In the genomic region with DNA sequence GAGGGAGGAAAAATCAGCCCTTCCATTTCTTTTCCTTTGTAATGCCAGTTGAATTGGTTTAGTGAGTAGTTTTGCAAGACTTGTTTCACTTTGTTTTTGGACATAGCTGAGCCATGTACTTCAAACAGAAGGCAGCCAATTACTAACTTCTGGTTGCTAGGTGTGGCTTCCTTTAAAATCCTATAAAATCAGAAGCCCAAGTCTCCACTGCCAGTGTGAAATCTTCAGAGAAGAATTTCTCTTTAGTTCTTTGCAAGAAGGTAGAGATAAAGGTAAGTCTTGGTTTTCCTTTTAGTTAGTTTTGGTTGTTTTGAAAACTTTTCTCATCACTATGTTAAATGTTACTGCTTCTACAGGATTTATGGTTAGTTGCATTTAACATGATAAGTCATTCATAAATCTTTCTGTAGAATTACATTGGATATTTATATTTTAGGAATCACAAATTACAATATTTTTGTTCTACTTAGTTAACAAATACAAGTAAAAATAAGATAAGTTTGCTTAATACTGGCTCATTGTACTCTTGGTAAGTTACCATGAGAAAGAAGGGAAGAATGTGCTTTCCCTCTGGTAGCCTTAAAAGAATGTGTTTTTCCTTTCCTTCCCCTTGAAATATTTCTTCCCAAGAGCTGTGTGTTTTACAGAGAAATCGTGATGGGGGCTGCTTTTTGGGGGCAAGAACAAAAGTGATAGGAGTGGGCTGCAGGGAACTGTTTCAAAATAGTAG, we compare ENCODE assay signal across 8 cellular contexts. TPM values are rescaled to one million over a fixed set of nuclear protein-coding genes. Genes with fewer than 3 reads are reported as not detected.
A peak's percentile ranks its signal among the peaks of the same experiment; 100 is the strongest.
DNase-seq lines count a peak whose midpoint lies in the region; ATAC-seq, FAIRE-seq and TF ChIP-seq lines count a peak whose summit lies in the region.

A gene with protein sequence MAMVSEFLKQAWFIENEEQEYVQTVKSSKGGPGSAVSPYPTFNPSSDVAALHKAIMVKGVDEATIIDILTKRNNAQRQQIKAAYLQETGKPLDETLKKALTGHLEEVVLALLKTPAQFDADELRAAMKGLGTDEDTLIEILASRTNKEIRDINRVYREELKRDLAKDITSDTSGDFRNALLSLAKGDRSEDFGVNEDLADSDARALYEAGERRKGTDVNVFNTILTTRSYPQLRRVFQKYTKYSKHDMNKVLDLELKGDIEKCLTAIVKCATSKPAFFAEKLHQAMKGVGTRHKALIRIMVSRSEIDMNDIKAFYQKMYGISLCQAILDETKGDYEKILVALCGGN (plus strand): TSS at position 213 of the 730 bp plus-strand sequence. CDS start 6,671 bp downstream, outside the sequence.

- ATAC-seq in lung (ENCODE audit: insufficient read depth, low FRiP score) (peak; percentile 70), HG03354 (IDR thresholded peaks at IDR 0.05; ENCODE audit: poor library complexity, severe bottlenecking, unreplicated experiment) (no peak), HG03439 (IDR thresholded peaks at IDR 0.05; ENCODE audit: unreplicated experiment) (no peak)

- peaks cover 32% of the 10 kb centered on the region; the same call in 1 of the 2 replicates for H3F3A ChIP-seq in PC-9 (ENCODE audit: insufficient read depth, low read depth)

- no peak for DNase-seq in GM12891 (ENCODE audit: insufficient read length, low spot score)
- peak; percentile 64 to 86 for DNase-seq in PC-9
- DNase-seq in colonic mucosa: peak; percentile 34
- no peak for DNase-seq in lung (ENCODE audit: low spot score)
- no peak for DNase-seq in ureter (ENCODE audit: low spot score)
- no peak for DNase-seq in COR-L47 (lab: John Stamatoyannopoulos, UW)

- H4K20me1 ChIP-seq in PC-9 (ENCODE audit: insufficient read depth): no peaks in the 10 kb centered on the region

- H3K79me2 ChIP-seq in PC-9 (ENCODE audit: low read depth): peaks cover 15% of the 10 kb centered on the region; the same call in 1 of the 2 replicates

- intact Hi-C loops in PC-9 (cut with micrococcal nuclease; ENCODE audit: unreplicated experiment): loop anchor here (1.0 to 10.0 kb wide), 3 partner anchors 20 to 1007 kb away; a partner anchor contains a TSS
- intact Hi-C loops in colonic mucosa (cut with DNase I): no loop called here

- POLR2A ChIA-PET in PC-9 (lab: Charles Lee; ENCODE audit: unreplicated experiment): interaction anchor here (0.6 to 1.4 kb wide), 14 partner anchors 8 to 675 kb away, joined by 3 to 16 read pairs (median 6); no protein-coding TSS in a partner anchor

- H3K9me3 ChIP-seq in PC-9 (ENCODE audit: insufficient read depth, low read depth) (peaks cover 26% of the 10 kb centered on the region), colonic mucosa (no peaks in the 10 kb centered on the region), lung (ENCODE audit: control insufficient read depth in 2 of 2, insufficient read depth in 1 of 2, low read length in 1 of 2) (no peaks in the 10 kb centered on the region)

- H2AFZ ChIP-seq in PC-9: 0 out of 2 replicates have a peak within 1 kb of the TSS, but pooled peaks have one; percentile 19

- CTCF ChIA-PET in PC-9 (lab: Charles Lee): interaction anchor here (1.1 kb wide), 1 partner anchor 15 kb away, joined by 4 read pairs; no protein-coding TSS in a partner anchor

- peak within 1 kb of the TSS in 1 of 2 donors; percentile 62 for H3K9ac ChIP-seq in colonic mucosa (ENCODE audit: low read depth in 2 of 2, low read length in 2 of 2)

- H3K36me3 ChIP-seq in PC-9 (ENCODE audit: low read depth): peaks cover 6% of the 10 kb centered on the region; the same call in 1 of the 2 replicates
- H3K36me3 ChIP-seq in colonic mucosa: no peaks in the 10 kb centered on the region
- no peaks in the 10 kb centered on the region for H3K36me3 ChIP-seq in lung (ENCODE audit: control insufficient read depth in 2 of 2, insufficient read depth in 2 of 2, low read length in 2 of 2)

- peak within 1 kb of the TSS; percentile 55; the same call in 1 of the 2 replicates for H3K4me3 ChIP-seq in PC-9
- H3K4me3 ChIP-seq in colonic mucosa: peak within 1 kb of the TSS; percentile 23
- H3K4me3 ChIP-seq in lung: peak within 1 kb of the TSS; percentile 52

- WGBS in lung, 2 donors: 0% methylated on average over 1 of the region's 1 CpG

- H3K27ac ChIP-seq in PC-9 (peak within 1 kb of the TSS; percentile 52), colonic mucosa (peak within 1 kb of the TSS; percentile 32), lung (ENCODE audit: low read depth in 1 of 2, low read length in 1 of 2) (peak within 1 kb of the TSS; percentile 82 to 85)

- H3K4me2 ChIP-seq in PC-9: peak within 1 kb of the TSS; percentile 56

- H3K4me1 ChIP-seq in PC-9 (replicated peaks; ENCODE audit: insufficient read depth) (peaks cover 50% of the 10 kb centered on the region), colonic mucosa (no peaks in the 10 kb centered on the region), lung (ENCODE audit: control insufficient read depth in 2 of 2, insufficient read depth in 2 of 2, low read length in 2 of 2) (peaks cover 6 to 11% of the 10 kb centered on the region in 2 donors)

- TSS peak; percentile 57 for BruUV-seq in PC-9 (replicated peaks; lab: Mats Ljungman, UMichigan)

- H3K9me2 ChIP-seq in PC-9 (ENCODE audit: insufficient read depth): no peaks in the 10 kb centered on the region

- peak; percentile 86 for FAIRE-seq in GM12891 (lab: Jason Lieb, UNC)

- TF ChIP-seq POLR2A in GM12891 (IDR thresholded peaks at IDR 0.05; ENCODE audit: low read depth, low read length): no peak

- H3K27me3 ChIP-seq in PC-9 (ENCODE audit: insufficient read depth, low read depth) (no peaks in the 10 kb centered on the region), colonic mucosa (no peaks in the 10 kb centered on the region), lung (ENCODE audit: control insufficient read depth, insufficient read depth) (no peaks in the 10 kb centered on the region)

- no peak for TF ChIP-seq CTCF in PC-9 (conservative IDR thresholded peaks at IDR 0.05)
- no peak for TF ChIP-seq CTCF in colonic mucosa (IDR thresholded peaks at IDR 0.05)
- no peak for TF ChIP-seq CTCF in lung (IDR thresholded peaks at IDR 0.05; ENCODE audit: control extremely low read depth, extremely low read depth)

TF ChIP-seq in GM12891, 5 proteins besides CTCF, POLR2A, EP300 and RAD21:
- TF ChIP-seq PAX5 (IDR thresholded peaks at IDR 0.05; ENCODE audit: insufficient read depth, low read length, severe bottlenecking) (no peak), TAF1 (IDR thresholded peaks at IDR 0.05; ENCODE audit: low read depth, low read length) (no peak), POLR2AphosphoS5 (IDR thresholded peaks at IDR 0.05; ENCODE audit: low read depth, low read length) (no peak), SPI1 (IDR thresholded peaks at IDR 0.05; ENCODE audit: low read depth, low read length) (no peak), POU2F2 (IDR thresholded peaks at IDR 0.05; ENCODE audit: low read depth, low read length) (no peak)

RNA-seq across cellular contexts. Expression of the gene that starts here (rescaled TPM):
- polyA plus RNA-seq in GM12891 (2012; ENCODE audit: low read depth, missing spikeins): 13.0 TPM
- total RNA-seq in PC-9 (2021) (653 and 753 TPM in 2 replicates), colonic mucosa (10 to 100 TPM; 19.7 to 58.2 TPM), lung (100 to 1,000 TPM; 234 to 384 TPM), ureter (175 TPM)
- polyA plus RNA-seq in lung: 100 to 1,000 TPM; 437 to 477 TPM

Comparison
In these comparisons a context has a peak if more than half of its experiments do, and no peak if none do; other contexts are left out.
1. DNase-seq: peak in PC-9 (2 of 2) and colonic mucosa (single experiment); none in GM12891 (single experiment), lung (single experiment), ureter (single experiment) and COR-L47 (single experiment).
2. H3K27ac ChIP-seq: peak in every context shown above with its lines; median percentile 84 in lung; 52 in PC-9; 32 in colonic mucosa.
3. Peak in every context shown above with its lines, with median percentiles within 50 percentile points of each other: H3K4me3 ChIP-seq.